Comparison of ENCODE assay signal across 21 cellular contexts in genomic region chr1:78419309-78419708, GRCh38.
A peak's percentile ranks its signal among the peaks of the same experiment; 100 is the strongest.
DNase-seq lines count a peak whose midpoint lies in the region; ATAC-seq and TF ChIP-seq lines count a peak whose summit lies in the region.
"Had no signal": no experiment of that assay in that cellular context is flagged by ENCODE, and none has a peak within 500 bp of the region (broad histone marks: within the 10 kb centered on the region; RNA-seq: fewer than 3 reads in every experiment).

No MANE protein-coding gene starts in this region.

- H3K4me2 ChIP-seq in Karpas-422 (ENCODE audit: low read depth, low read length, poor library complexity, severe bottlenecking) = no peak overlapping the region

- H3K4me1 ChIP-seq in Karpas-422 (ENCODE audit: low read length) = no peaks in the 10 kb centered on the region
- no peaks in the 10 kb centered on the region for H3K4me1 ChIP-seq in heart left ventricle
- H3K4me1 ChIP-seq: spleen had no signal

- H3K9ac ChIP-seq in Karpas-422 (ENCODE audit: low read length) = no peak overlapping the region

- 71 to 80% (median 76%) methylated on average over 3 of the region's 3 CpGs for WGBS in heart left ventricle, 4 donors

- intact Hi-C loops in heart left ventricle (cut with DNase I) = no loop called here
- intact Hi-C loops in left colon (cut with DNase I, micrococcal nuclease) = no loop called here

- H3K27ac ChIP-seq in Karpas-422 (ENCODE audit: low read length) (no peak overlapping the region), heart left ventricle (no peak overlapping the region)
- H3K27ac ChIP-seq: spleen had no signal

- no peak for TF ChIP-seq CTCF in AG09319 (IDR thresholded peaks at IDR 0.05; ENCODE audit: low read depth, low read length)
- TF ChIP-seq CTCF in astrocyte of the cerebellum (IDR thresholded peaks at IDR 0.05; ENCODE audit: low read depth, low read length, missing control alignments) = no peak
- no peak for TF ChIP-seq CTCF in heart left ventricle (IDR thresholded peaks at IDR 0.05)

- H3K9me3 ChIP-seq in Karpas-422 (ENCODE audit: low read length) (no peaks in the 10 kb centered on the region), heart left ventricle (no peaks in the 10 kb centered on the region)
- H3K9me3 ChIP-seq: spleen had no signal

- H4K20me1 ChIP-seq in Karpas-422 (ENCODE audit: insufficient read depth, low read depth, low read length) = no peaks in the 10 kb centered on the region

- peak; percentile 87 for DNase-seq in AG09319 (ENCODE audit: extremely low read depth, low read depth)
- peak; percentile 19 for DNase-seq in Karpas-422
- DNase-seq in astrocyte of the cerebellum (ENCODE audit: low read depth) = peak; percentile 89
- DNase-seq in iris pigment epithelial cell (ENCODE audit: low read depth) = peak; percentile 48
- no peak for DNase-seq in heart left ventricle
- no peak for DNase-seq in left colon
- DNase-seq: activated CD4-positive, alpha-beta T cell treated with anti-CD3 and anti-CD28 coated beads, Interleukin-2, amount 50 U/mL, for 48 hours; activated naive CD8-positive, alpha-beta T cell treated with anti-CD3 and anti-CD28 coated beads for 36 hours; activated T-cell treated with anti-CD3 and anti-CD28 coated beads, Interleukin-2, amount 50 U/mL, for 48 hours; Calu3; GF-D8; glutamatergic neuron; naive thymus-derived CD8-positive, alpha-beta T cell; NCI-H1930; NCI-H510A treated with DMSO at 0.1 percent for 48 hours; spleen; SW 1271 had no signal

- H3K9me2 ChIP-seq in Karpas-422 (replicated peaks; ENCODE audit: insufficient read depth, low read length) = no peaks in the 10 kb centered on the region

- ATAC-seq in GM21447 (IDR thresholded peaks at IDR 0.05; ENCODE audit: unreplicated experiment) (no peak), GM19035 (IDR thresholded peaks at IDR 0.05; ENCODE audit: unreplicated experiment) (no peak), heart left ventricle (no peak), left colon (no peak)
- ATAC-seq: HCT116; naive thymus-derived CD8-positive, alpha-beta T cell; stimulated activated memory B cell treated with anti-CD40 and anti-IgM and Interleukin-4, amounts not matched to agents 10 μg/mL and 1 μg/mL and 100 μg/mL, for 72 hours had no signal

- TF ChIP-seq POLR2A in heart left ventricle (IDR thresholded peaks at IDR 0.05) = no peak

- H3K36me3 ChIP-seq in Karpas-422 (ENCODE audit: insufficient read depth, low read length) (no peaks in the 10 kb centered on the region), heart left ventricle (no peaks in the 10 kb centered on the region)
- H3K36me3 ChIP-seq: spleen had no signal

- no peak overlapping the region for H3K4me3 ChIP-seq in Karpas-422 (ENCODE audit: low read length)
- H3K4me3 ChIP-seq in astrocyte of the cerebellum (ENCODE audit: low read depth, low read length) = no peak overlapping the region
- no peak overlapping the region for H3K4me3 ChIP-seq in heart left ventricle
- H3K4me3 ChIP-seq: spleen had no signal

- H3K27me3 ChIP-seq in Karpas-422 (ENCODE audit: low read length) = no peaks in the 10 kb centered on the region
- no peaks in the 10 kb centered on the region for H3K27me3 ChIP-seq in heart left ventricle
- H3K27me3 ChIP-seq: spleen had no signal

- in situ Hi-C loops in astrocyte of the cerebellum (cut with HindIII; ENCODE audit: low sequenced_read_pairs) = no loop called here

- H2AFZ ChIP-seq in Karpas-422 (ENCODE audit: low read length) = no peak overlapping the region

- no peaks in the 10 kb centered on the region for H3K79me2 ChIP-seq in Karpas-422 (ENCODE audit: low read length)

Comparison
In these comparisons a context has a peak if more than half of its experiments do, and no peak if none do; other contexts are left out.
1. DNase-seq: peak in AG09319 (single experiment), Karpas-422 (single experiment), astrocyte of the cerebellum (single experiment) and iris pigment epithelial cell (single experiment); none in heart left ventricle (0 of 5) and left colon (0 of 2).